Comparison of ENCODE assay signal across 10 cellular contexts in the genomic region with DNA sequence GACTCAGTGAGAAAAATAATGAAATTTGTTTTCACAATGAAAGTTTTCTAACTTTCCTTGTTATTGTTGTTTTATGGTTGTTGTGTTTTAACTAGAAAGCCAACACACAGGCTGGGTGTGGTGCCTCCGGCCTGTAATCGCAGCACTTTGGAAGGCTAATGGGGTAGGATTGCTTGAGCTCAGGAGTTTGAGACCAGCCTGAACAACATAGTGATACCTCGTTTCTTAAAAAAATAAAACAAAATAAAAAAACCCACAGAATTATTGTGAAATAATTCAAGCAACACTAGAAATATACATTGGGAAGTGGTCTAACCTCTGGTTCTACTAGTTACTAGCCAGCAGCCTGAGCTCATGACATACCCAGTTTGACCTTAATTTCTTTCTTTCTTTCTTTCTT. TPM values are rescaled to one million over a fixed set of nuclear protein-coding genes. Genes with fewer than 3 reads are reported as not detected.
DNase-seq lines count a peak whose midpoint lies in the region; ATAC-seq and TF ChIP-seq lines count a peak whose summit lies in the region.
"Had no signal": no experiment of that assay in that cellular context is flagged by ENCODE, and none has a peak within 500 bp of the region (broad histone marks: within the 10 kb centered on the region; RNA-seq: fewer than 3 reads in every experiment).

No MANE protein-coding gene starts in this region.

- no peaks in the 10 kb centered on the region for H3K36me3 Mint-ChIP-seq in activated naive CD4-positive, alpha-beta T cell treated with anti-CD3 and anti-CD28 coated beads for 36 hours (ENCODE audit: low read depth)

- H3F3A ChIP-seq in PC-3 (ENCODE audit: low read length, unreplicated experiment): no peaks in the 10 kb centered on the region

- no peak overlapping the region for H3K27ac Mint-ChIP-seq in activated naive CD4-positive, alpha-beta T cell treated with anti-CD3 and anti-CD28 coated beads for 36 hours

- H3K9ac ChIP-seq in PC-3 (ENCODE audit: low read length): no peak overlapping the region

- peak overlapping the region; percentile 53 for H3K27ac ChIP-seq in PC-3 (ENCODE audit: low read length)
- peak overlapping the region; percentile 28 for H3K27ac ChIP-seq in epithelial cell of prostate
- peak overlapping the region; percentile 67 for H3K27ac ChIP-seq in osteoblast (ENCODE audit: low read depth, low read length)
- H3K27ac ChIP-seq: ovary had no signal

- peaks cover 11% of the 10 kb centered on the region for H3K4me1 Mint-ChIP-seq in activated naive CD4-positive, alpha-beta T cell treated with anti-CD3 and anti-CD28 coated beads for 36 hours (ENCODE audit: low read depth)

- peaks cover 16% of the 10 kb centered on the region for H3K4me1 ChIP-seq in PC-3 (ENCODE audit: insufficient read depth, low read length)
- peaks cover 20% of the 10 kb centered on the region for H3K4me1 ChIP-seq in osteoblast (ENCODE audit: insufficient read depth, low read length)

- no peaks in the 10 kb centered on the region for H3K9me2 ChIP-seq in PC-3 (replicated peaks; ENCODE audit: low read length)

- TF ChIP-seq CTCF in PC-3 (conservative IDR thresholded peaks at IDR 0.05; ENCODE audit: low read depth, low read length) (no peak), osteoblast (IDR thresholded peaks at IDR 0.05; ENCODE audit: extremely low read depth, low read depth, low read length) (no peak)

- ATAC-seq in PC-3 (no peak), GM19035 (IDR thresholded peaks at IDR 0.05; ENCODE audit: unreplicated experiment) (no peak), HG02973 (IDR thresholded peaks at IDR 0.05; ENCODE audit: unreplicated experiment) (no peak)

- no TSS peak for BruUV-seq in PC-3 (replicated peaks; lab: Mats Ljungman, UMichigan)

- H3K4me2 ChIP-seq in PC-3 (ENCODE audit: low read length) (peak overlapping the region; percentile 56), osteoblast (ENCODE audit: insufficient read depth, low read length) (peak overlapping the region; percentile 77)

- H3K36me3 ChIP-seq in PC-3 (ENCODE audit: low read depth, low read length) (no peaks in the 10 kb centered on the region), osteoblast (ENCODE audit: insufficient read depth, low read length) (no peaks in the 10 kb centered on the region)
- H3K36me3 ChIP-seq: ovary had no signal

- no peaks in the 10 kb centered on the region for H4K20me1 ChIP-seq in PC-3 (ENCODE audit: low read length)
- no peaks in the 10 kb centered on the region for H4K20me1 ChIP-seq in osteoblast (ENCODE audit: insufficient read depth, low read length)

- no peaks in the 10 kb centered on the region for H3K27me3 Mint-ChIP-seq in activated naive CD4-positive, alpha-beta T cell treated with anti-CD3 and anti-CD28 coated beads for 36 hours (ENCODE audit: low read depth)

- H2AFZ ChIP-seq in PC-3 (ENCODE audit: low read length) (peak overlapping the region; percentile 47), osteoblast (ENCODE audit: low read length) (peak overlapping the region; percentile 78)

- POLR2A ChIA-PET in PC-3 (lab: Charles Lee; ENCODE audit: unreplicated experiment): no interaction called here

- H3K9me3 Mint-ChIP-seq in activated naive CD4-positive, alpha-beta T cell treated with anti-CD3 and anti-CD28 coated beads for 36 hours: no peaks in the 10 kb centered on the region

- H3K27me3 ChIP-seq in PC-3 (ENCODE audit: low read length) (no peaks in the 10 kb centered on the region), osteoblast (ENCODE audit: insufficient read depth, low read length) (no peaks in the 10 kb centered on the region)
- H3K27me3 ChIP-seq: ovary had no signal

- DNase-seq in GF-D8 (lab: John Stamatoyannopoulos, UW): peak; percentile 48
- no peak for DNase-seq in PC-3
- no peak for DNase-seq in epithelial cell of prostate (ENCODE audit: low read depth, low spot score)
- DNase-seq in osteoblast (ENCODE audit: insufficient read length, low spot score, missing footprints): peak; percentile 22
- no peak for DNase-seq in inferior parietal cortex (ENCODE audit: extremely low spot score)
- DNase-seq in activated naive CD4-positive, alpha-beta T cell treated with anti-CD3 and anti-CD28 coated beads for 36 hours: no peak
- DNase-seq: NCI-H524 treated with DMSO at 0.1 percent for 48 hours had no signal

- no peak overlapping the region for H3K4me3 Mint-ChIP-seq in activated naive CD4-positive, alpha-beta T cell treated with anti-CD3 and anti-CD28 coated beads for 36 hours

- intact Hi-C loops in PC-3 (cut with micrococcal nuclease): no loop called here
- intact Hi-C loops in activated naive CD4-positive, alpha-beta T cell treated with anti-CD3 and anti-CD28 coated beads for 36 hours (cut with micrococcal nuclease): no loop called here

- CTCF ChIA-PET in PC-3 (lab: Charles Lee): no interaction called here
- CTCF ChIA-PET in activated naive CD4-positive, alpha-beta T cell treated with anti-CD3 and anti-CD28 coated beads for 36 hours (lab: Charles Lee): interaction anchor here (0.6 kb wide), 1 partner anchor 96 kb away, joined by 3 read pairs; no protein-coding TSS in a partner anchor

- H3K4me3 ChIP-seq in PC-3 (ENCODE audit: low read length) (peak overlapping the region; percentile 10), osteoblast (ENCODE audit: insufficient read depth, low read length) (peak overlapping the region; percentile 47)
- H3K4me3 ChIP-seq: ovary had no signal

- H3K79me2 ChIP-seq in PC-3 (ENCODE audit: low read length) (no peaks in the 10 kb centered on the region), osteoblast (ENCODE audit: insufficient read depth, low read length) (no peaks in the 10 kb centered on the region)

- no peaks in the 10 kb centered on the region for H3K9me3 ChIP-seq in PC-3 (ENCODE audit: low read length)
- no peaks in the 10 kb centered on the region for H3K9me3 ChIP-seq in osteoblast (ENCODE audit: low read depth, low read length)
- H3K9me3 ChIP-seq: ovary had no signal

RNA-seq across cellular contexts. Expression of gene MILR1, which starts 0.6 kb away (rescaled TPM):
- total RNA-seq in PC-3 (2014; rRNA removed): 10.1 and 13.3 TPM in 2 replicates
- 12.3 and 27.7 TPM in 2 replicates for total RNA-seq in osteoblast
- under 1 TPM; 0.31 to 0.42 TPM for total RNA-seq in activated naive CD4-positive, alpha-beta T cell treated with anti-CD3 and anti-CD28 coated beads for 36 hours

RNA-seq across cellular contexts. Expression of gene POLG2, which starts 47.3 kb away (rescaled TPM):
- total RNA-seq in PC-3 (2014; rRNA removed) (20.3 and 37.7 TPM in 2 replicates), osteoblast (7.2 and 7.7 TPM in 2 replicates)
- 10 to 100 TPM; 23.4 to 26.9 TPM for total RNA-seq in activated naive CD4-positive, alpha-beta T cell treated with anti-CD3 and anti-CD28 coated beads for 36 hours

RNA-seq across cellular contexts. Expression of gene DDX5, which starts 56.5 kb away (rescaled TPM):
- 450 and 493 TPM in 2 replicates for total RNA-seq in PC-3 (2014; rRNA removed)
- total RNA-seq in osteoblast: 291 and 309 TPM in 2 replicates
- total RNA-seq in activated naive CD4-positive, alpha-beta T cell treated with anti-CD3 and anti-CD28 coated beads for 36 hours: 100 to 1,000 TPM; 480 to 491 TPM

RNA-seq across cellular contexts. Expression of gene CEP95, which starts 57.2 kb away (rescaled TPM):
- total RNA-seq in PC-3 (2014; rRNA removed) (32.4 and 59.1 TPM in 2 replicates), osteoblast (47.4 and 48.9 TPM in 2 replicates)
- 10 to 100 TPM; 38.8 to 43.3 TPM for total RNA-seq in activated naive CD4-positive, alpha-beta T cell treated with anti-CD3 and anti-CD28 coated beads for 36 hours

RNA-seq across cellular contexts. Expression of gene PECAM1, which starts 58.9 kb away (rescaled TPM):
- total RNA-seq in PC-3 (2014; rRNA removed) (2.3 and 2.4 TPM in 2 replicates), osteoblast (0.29 and 0.36 TPM in 2 replicates)
- total RNA-seq in activated naive CD4-positive, alpha-beta T cell treated with anti-CD3 and anti-CD28 coated beads for 36 hours: 10 to 100 TPM in 1 of 2 experiments, 1 to 10 TPM in 1; 10.0 to 11.2 TPM

Comparison
In these comparisons a context has a peak if more than half of its experiments do, and no peak if none do; other contexts are left out.
1. DNase-seq: peak in GF-D8 (single experiment) and osteoblast (single experiment); none in PC-3 (single experiment), epithelial cell of prostate (single experiment), inferior parietal cortex (single experiment) and activated naive CD4-positive, alpha-beta T cell treated with anti-CD3 and anti-CD28 coated beads for 36 hours (single experiment).
2. Peak in every context shown above with its lines, with median percentiles within 50 percentile points of each other: H3K27ac ChIP-seq.